ENCODE assay signal across 19 cellular contexts in the genomic region with DNA sequence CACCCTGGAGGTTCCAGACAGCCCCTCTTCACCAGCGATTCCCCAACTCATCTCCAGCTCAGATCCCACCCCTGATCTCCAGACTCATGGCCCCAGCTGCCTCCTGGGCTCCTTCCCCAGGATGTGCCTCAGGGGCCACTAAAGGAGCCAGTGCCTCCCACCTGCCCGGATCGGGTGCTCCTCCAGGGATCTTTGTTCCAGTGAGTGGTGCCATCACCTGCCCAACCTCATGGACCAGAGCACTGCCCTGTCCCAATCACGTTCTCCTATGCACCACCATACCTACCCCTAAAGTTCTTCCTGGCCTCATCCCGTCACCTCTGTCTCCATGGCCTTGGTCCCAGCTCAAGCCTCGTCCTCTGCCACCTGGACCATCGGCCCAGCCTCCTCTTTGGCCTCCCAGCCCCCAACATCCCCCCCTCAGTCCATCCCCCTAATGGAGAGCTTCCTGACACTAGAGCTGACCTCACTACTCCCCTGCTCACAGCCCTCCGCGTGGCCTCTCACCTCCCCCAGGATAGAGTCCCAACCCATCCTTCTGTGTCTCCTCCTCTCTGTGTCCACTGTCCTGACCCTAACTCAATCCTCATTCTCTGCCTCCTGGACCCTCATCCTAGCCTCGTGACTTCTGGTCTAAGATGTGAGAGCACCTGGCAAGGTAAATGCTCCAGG. TPM values are rescaled to one million over a fixed set of nuclear protein-coding genes. Genes with fewer than 3 reads are reported as not detected.
"Had no signal": no experiment of that assay in that cellular context is flagged by ENCODE, and none has a peak within 500 bp of the region (broad histone marks: within the 10 kb centered on the region; RNA-seq: fewer than 3 reads in every experiment).

No MANE protein-coding gene starts in this region.

- H3K27ac ChIP-seq: foreskin keratinocyte, tibial nerve had no signal

- H3K27me3 Mint-ChIP-seq: activated CD4-positive, alpha-beta memory T cell treated with anti-CD3 and anti-CD28 coated beads for 36 hours; activated CD4-positive, alpha-beta T cell treated with anti-CD3 and anti-CD28 coated beads for 36 hours had no signal

- DNase-seq: activated CD4-positive, alpha-beta memory T cell treated with anti-CD3 and anti-CD28 coated beads for 36 hours; activated CD4-positive, alpha-beta T cell treated with anti-CD3 and anti-CD28 coated beads for 36 hours; activated gamma-delta T cell treated with Interleukin-2 at 50 U/mL for 16 hours; activated T-cell treated with anti-CD3 and anti-CD28 coated beads, Interleukin-2, amount 50 U/mL, for 48 hours; central memory CD4-positive, alpha-beta T cell; effector memory CD4-positive, alpha-beta T cell; foreskin keratinocyte; hypothalamus; kidney glomerular epithelial cell; mesendoderm; stimulated activated CD4-positive, alpha-beta T cell treated with anti-CD3 and anti-CD28 coated beads, Interleukin-2, amount 100 ng/mL, for 24 hours; substantia nigra had no signal

- ATAC-seq: activated CD4-positive, alpha-beta T cell treated with anti-CD3 and anti-CD28 coated beads for 36 hours; foreskin keratinocyte; sciatic nerve had no signal

- H3K9me3 Mint-ChIP-seq: T-helper 1 cell treated with Interleukin-12 subunit alpha and Interleukin-12 subunit beta and Interleukin-4 antibody, amounts not matched to agents 30 μg/mL and 1 μg/mL, for 36 hours had no signal

- H3K27ac Mint-ChIP-seq: activated CD4-positive, alpha-beta memory T cell treated with anti-CD3 and anti-CD28 coated beads for 36 hours; activated CD4-positive, alpha-beta T cell treated with anti-CD3 and anti-CD28 coated beads for 36 hours; T-helper 1 cell treated with Interleukin-12 subunit alpha and Interleukin-12 subunit beta and Interleukin-4 antibody, amounts not matched to agents 30 μg/mL and 1 μg/mL, for 36 hours had no signal

- H3K4me1 ChIP-seq: foreskin keratinocyte, tibial nerve had no signal

- H3K4me3 ChIP-seq: tibial nerve had no signal

- H3K4me3 Mint-ChIP-seq: activated CD4-positive, alpha-beta memory T cell treated with anti-CD3 and anti-CD28 coated beads for 36 hours; activated CD4-positive, alpha-beta T cell treated with anti-CD3 and anti-CD28 coated beads for 36 hours; T-helper 1 cell treated with Interleukin-12 subunit alpha and Interleukin-12 subunit beta and Interleukin-4 antibody, amounts not matched to agents 30 μg/mL and 1 μg/mL, for 36 hours had no signal

RNA-seq across cellular contexts. Expression of gene GARIN5A, which starts 8.8 kb away (rescaled TPM):
- total RNA-seq: pulmonary artery endothelial cell, tibial nerve had no signal

RNA-seq across cellular contexts. Expression of gene ASPDH, which starts 28.3 kb away (rescaled TPM):
- total RNA-seq: activated CD4-positive, alpha-beta memory T cell treated with anti-CD3 and anti-CD28 coated beads for 36 hours; activated CD4-positive, alpha-beta T cell treated with anti-CD3 and anti-CD28 coated beads for 36 hours; foreskin keratinocyte; osteocyte; pulmonary artery endothelial cell; sciatic nerve; tibial nerve had no signal
- polyA plus RNA-seq: foreskin keratinocyte had no signal

RNA-seq across cellular contexts. Expression of gene MYBPC2, which starts 52.7 kb away (rescaled TPM):
- total RNA-seq: foreskin keratinocyte, neural crest cell, osteocyte, pulmonary artery endothelial cell, sciatic nerve had no signal
- polyA plus RNA-seq: foreskin keratinocyte, liver had no signal
